In genomic region chr6:138503881-138504680, GRCh38 we compare ENCODE assay signal across 1 cellular context.
TF ChIP-seq lines count a peak whose summit lies in the region.

No MANE protein-coding gene starts in this region.

TF ChIP-seq in HepG2, 621 proteins besides CTCF, POLR2A, EP300 and RAD21 (continued from another document and continues in another):
- TF ChIP-seq PAXIP1 (CRISPR knock-in tag; conservative IDR thresholded peaks at IDR 0.05): peak; percentile 99
- 0 out of 2 replicates have a peak, but pooled peaks have one; percentile 65 for TF ChIP-seq ZNF572 (CRISPR knock-in tag; IDR thresholded peaks at IDR 0.05)
- 0 out of 2 replicates have a peak, but pooled peaks have one; percentile 30 for TF ChIP-seq MAF1 (CRISPR knock-in tag; IDR thresholded peaks at IDR 0.05; ENCODE audit: borderline replicate concordance)
- TF ChIP-seq SP140L (CRISPR knock-in tag; IDR thresholded peaks at IDR 0.05; ENCODE audit: borderline replicate concordance): peak; percentile 31; the same call in 1 of the 2 replicates
- TF ChIP-seq FUBP1 (CRISPR knock-in tag; IDR thresholded peaks at IDR 0.05; ENCODE audit: borderline replicate concordance): no peak
- no peak for TF ChIP-seq ZC3H13 (CRISPR knock-in tag; IDR thresholded peaks at IDR 0.05)
- peak; percentile 95 for TF ChIP-seq NCOA2 (CRISPR knock-in tag; IDR thresholded peaks at IDR 0.05)
- no peak for TF ChIP-seq SMARCE1 (IDR thresholded peaks at IDR 0.05; ENCODE audit: borderline replicate concordance)
- TF ChIP-seq BATF2 (CRISPR knock-in tag; IDR thresholded peaks at IDR 0.05): no peak
- TF ChIP-seq ZNF780A (CRISPR knock-in tag; IDR thresholded peaks at IDR 0.05): no peak
- TF ChIP-seq KLF9 (CRISPR knock-in tag; IDR thresholded peaks at IDR 0.05; ENCODE audit: low read depth): peak; percentile 83; the same call in 1 of the 2 replicates
- TF ChIP-seq USF2 (IDR thresholded peaks at IDR 0.05; ENCODE audit: low read depth, low read length): no peak
- no peak for TF ChIP-seq USF2 (CRISPR knock-in tag; IDR thresholded peaks at IDR 0.05; ENCODE audit: borderline replicate concordance)
- TF ChIP-seq PHF8 (CRISPR knock-in tag; IDR thresholded peaks at IDR 0.05): no peak; the same call in 1 of the 2 replicates
- TF ChIP-seq ZNF331 (CRISPR knock-in tag; IDR thresholded peaks at IDR 0.05): peak; percentile 88; the same call in 1 of the 2 replicates
- no peak for TF ChIP-seq ZNF883 (CRISPR knock-in tag; IDR thresholded peaks at IDR 0.05; ENCODE audit: not compliant biosample characterization)
- no peak for TF ChIP-seq MAFK (conservative IDR thresholded peaks at IDR 0.05 in 1 of 2, IDR thresholded peaks at IDR 0.05 in 1 of 2; ENCODE audit: low read length in 2 of 2)
- TF ChIP-seq HNF4G (IDR thresholded peaks at IDR 0.05; ENCODE audit: borderline replicate concordance, low read depth, low read length): peak; percentile 98
- peak; percentile 85 for TF ChIP-seq HNF4G (CRISPR knock-in tag; IDR thresholded peaks at IDR 0.05; ENCODE audit: borderline replicate concordance, low read depth)
- peak; percentile 77; the same call in 1 of the 2 replicates for TF ChIP-seq KDM3A (CRISPR knock-in tag; IDR thresholded peaks at IDR 0.05; ENCODE audit: low read depth)
- peak; percentile 89 for TF ChIP-seq RXRB (CRISPR knock-in tag; IDR thresholded peaks at IDR 0.05; ENCODE audit: borderline replicate concordance)
- TF ChIP-seq ZNF713 (CRISPR knock-in tag; IDR thresholded peaks at IDR 0.05): no peak
- TF ChIP-seq TARDBP (CRISPR knock-in tag; IDR thresholded peaks at IDR 0.05): peak; percentile 92
- 0 out of 2 replicates have a peak, but pooled peaks have one; percentile 33 for TF ChIP-seq E2F1 (CRISPR knock-in tag; IDR thresholded peaks at IDR 0.05)
- TF ChIP-seq CREB1 (IDR thresholded peaks at IDR 0.05): peak; percentile 39; the same call in 1 of the 2 replicates
- TF ChIP-seq CREB1 (CRISPR knock-in tag; IDR thresholded peaks at IDR 0.05): peak; percentile 86
- no peak for TF ChIP-seq ZNF280B (CRISPR knock-in tag; IDR thresholded peaks at IDR 0.05; ENCODE audit: borderline replicate concordance)
- peak; percentile 69 for TF ChIP-seq ATF7 (IDR thresholded peaks at IDR 0.05)
- TF ChIP-seq ATF7 (CRISPR knock-in tag; IDR thresholded peaks at IDR 0.05): no peak; the same call in 1 of the 2 replicates
- no peak for TF ChIP-seq HIVEP1 (CRISPR knock-in tag; IDR thresholded peaks at IDR 0.05)
- TF ChIP-seq ZSCAN20 (CRISPR knock-in tag; IDR thresholded peaks at IDR 0.05; ENCODE audit: borderline replicate concordance): no peak
- no peak for TF ChIP-seq REL (CRISPR knock-in tag; conservative IDR thresholded peaks at IDR 0.05)
- TF ChIP-seq PAWR (CRISPR knock-in tag; IDR thresholded peaks at IDR 0.05; ENCODE audit: borderline replicate concordance): no peak
- TF ChIP-seq ZNF781 (CRISPR knock-in tag; IDR thresholded peaks at IDR 0.05; ENCODE audit: borderline replicate concordance, not compliant biosample characterization): no peak
- peak; percentile 6; the same call in 1 of the 2 replicates for TF ChIP-seq ZNF24 (IDR thresholded peaks at IDR 0.05)
- TF ChIP-seq TP53 (CRISPR knock-in tag; conservative IDR thresholded peaks at IDR 0.05): no peak
- TF ChIP-seq ATF3 (CRISPR knock-in tag; IDR thresholded peaks at IDR 0.05): peak; percentile 51; the same call in 1 of the 2 replicates
- TF ChIP-seq GATAD2A (CRISPR knock-in tag; IDR thresholded peaks at IDR 0.05): peak; percentile 99
- TF ChIP-seq ZSCAN12 (CRISPR knock-in tag; IDR thresholded peaks at IDR 0.05): 0 out of 2 replicates have a peak, but pooled peaks have one; percentile 36
- peak; percentile 30; the same call in 1 of the 3 replicates for TF ChIP-seq MXI1 (IDR thresholded peaks at IDR 0.05; ENCODE audit: borderline replicate concordance, low read depth, low read length)
- TF ChIP-seq MYNN (CRISPR knock-in tag; IDR thresholded peaks at IDR 0.05; ENCODE audit: low read depth): no peak
- peak; percentile 86 for TF ChIP-seq LCORL (IDR thresholded peaks at IDR 0.05)
- TF ChIP-seq LCORL (CRISPR knock-in tag; IDR thresholded peaks at IDR 0.05): peak; percentile 82
- no peak for TF ChIP-seq ZNF451 (CRISPR knock-in tag; IDR thresholded peaks at IDR 0.05)
- no peak for TF ChIP-seq ZNF207 (IDR thresholded peaks at IDR 0.05; ENCODE audit: borderline replicate concordance)
- no peak for TF ChIP-seq ZNF530 (CRISPR knock-in tag; IDR thresholded peaks at IDR 0.05; ENCODE audit: low read depth)
- peak; percentile 97 for TF ChIP-seq HDAC2 (CRISPR knock-in tag; IDR thresholded peaks at IDR 0.05)
- TF ChIP-seq ZBTB39 (CRISPR knock-in tag; IDR thresholded peaks at IDR 0.05): no peak
- TF ChIP-seq ZNF367 (CRISPR knock-in tag; IDR thresholded peaks at IDR 0.05; ENCODE audit: borderline replicate concordance): no peak
- no peak for TF ChIP-seq NR1H2 (CRISPR knock-in tag; IDR thresholded peaks at IDR 0.05; ENCODE audit: borderline replicate concordance, low read depth)
- no peak for TF ChIP-seq ZNF619 (CRISPR knock-in tag; IDR thresholded peaks at IDR 0.05)
- TF ChIP-seq ZFP36L1 (CRISPR knock-in tag; IDR thresholded peaks at IDR 0.05): no peak
- TF ChIP-seq ZNF230 (CRISPR knock-in tag; IDR thresholded peaks at IDR 0.05): no peak
- no peak for TF ChIP-seq AGO1 (IDR thresholded peaks at IDR 0.05; ENCODE audit: low read depth, low read length, poor library complexity, severe bottlenecking)
- peak; percentile 70; the same call in 1 of the 2 replicates for TF ChIP-seq IKZF5 (CRISPR knock-in tag; IDR thresholded peaks at IDR 0.05)
